8 cellular contexts compared by ENCODE assay signal in genomic region chr9:14692536-14692917, GRCh38. TPM values are rescaled to one million over a fixed set of nuclear protein-coding genes. Genes with fewer than 3 reads are reported as not detected.
DNase-seq lines count a peak whose midpoint lies in the region; ATAC-seq, FAIRE-seq and TF ChIP-seq lines count a peak whose summit lies in the region.

No MANE protein-coding gene starts in this region.

- H3K4me1 Mint-ChIP-seq in CD4-positive, alpha-beta memory T cell = peaks cover 20 to 49% (median 32%) of the 10 kb centered on the region in 4 donors
- peaks cover 34 to 48% (median 43%) of the 10 kb centered on the region in 3 donors for H3K4me1 Mint-ChIP-seq in IgD-negative memory B cell
- H3K4me1 Mint-ChIP-seq in stimulated activated naive CD8-positive, alpha-beta T cell treated with anti-CD3 and anti-CD28 coated beads, Interleukin-15, amount 100 ng/mL, for 72 hours = peaks cover 17% of the 10 kb centered on the region

- CTCF ChIA-PET in CD4-positive, alpha-beta memory T cell (lab: Charles Lee; ENCODE audit: partially characterized antibody) = interaction anchor here (1.7 kb wide), 1 partner anchor 13 kb away, joined by 3 read pairs; no protein-coding TSS in a partner anchor

- DNase-seq in CD4-positive, alpha-beta memory T cell = no peak
- DNase-seq in adrenal gland (no peak), kidney (no peak), NCI-H524 treated with DMSO at 0.1 percent for 48 hours (lab: John Stamatoyannopoulos, UW) (no peak)
- DNase-seq in stimulated activated naive CD8-positive, alpha-beta T cell treated with anti-CD3 and anti-CD28 coated beads, Interleukin-15, amount 100 ng/mL, for 72 hours = no peak
- no peak for DNase-seq in activated CD4-positive, alpha-beta T cell treated with anti-CD3 and anti-CD28 coated beads for 1 hour

- peaks cover 29% of the 10 kb centered on the region for H3K4me1 ChIP-seq in CD4-positive, alpha-beta memory T cell (ENCODE audit: insufficient read depth, low read length)
- H3K4me1 ChIP-seq in adrenal gland (replicated peaks in 1 of 2) (peaks cover 5 to 25% of the 10 kb centered on the region in 2 donors), kidney (ENCODE audit: control insufficient read depth in 1 of 2, insufficient read depth in 1 of 2, low read depth in 1 of 2, low read length in 2 of 2) (peaks cover 0 to 5% of the 10 kb centered on the region in 2 donors)

- peak overlapping the region; percentile 87 to 97 (median 91) for H3K4me3 Mint-ChIP-seq in CD4-positive, alpha-beta memory T cell
- peak overlapping the region; percentile 76 to 98 (median 94) for H3K4me3 Mint-ChIP-seq in IgD-negative memory B cell
- peak overlapping the region; percentile 97 to 98 for H3K4me3 Mint-ChIP-seq in stimulated activated naive CD8-positive, alpha-beta T cell treated with anti-CD3 and anti-CD28 coated beads, Interleukin-15, amount 100 ng/mL, for 72 hours

- ATAC-seq in stimulated activated naive CD8-positive, alpha-beta T cell treated with anti-CD3 and anti-CD28 coated beads, Interleukin-15, amount 100 ng/mL, for 72 hours = no peak
- no peak for ATAC-seq in HG02588 (IDR thresholded peaks at IDR 0.05; ENCODE audit: unreplicated experiment)

- H3K27me3 ChIP-seq in CD4-positive, alpha-beta memory T cell (ENCODE audit: insufficient read depth, low read length) = no peaks in the 10 kb centered on the region
- H3K27me3 ChIP-seq in adrenal gland = no peaks in the 10 kb centered on the region

- WGBS in adrenal gland, 4 donors = 1 to 6% (median 4%) methylated on average over 7 of the region's 7 CpGs

- intact Hi-C loops in CD4-positive, alpha-beta memory T cell (cut with micrococcal nuclease) = no loop called here
- intact Hi-C loops in adrenal gland (cut with DNase I) (no loop called here), kidney (cut with DNase I) (no loop called here)

- no peaks in the 10 kb centered on the region for H3K36me3 ChIP-seq in CD4-positive, alpha-beta memory T cell (ENCODE audit: insufficient read depth, low read length)
- H3K36me3 ChIP-seq in adrenal gland (replicated peaks in 1 of 2) = peaks cover 0 to 14% of the 10 kb centered on the region in 2 donors
- H3K36me3 ChIP-seq in kidney (ENCODE audit: control insufficient read depth in 1 of 2, insufficient read depth in 2 of 2, low read length in 2 of 2) = peaks cover 5 to 7% of the 10 kb centered on the region in 2 donors

- H3K9me3 ChIP-seq in CD4-positive, alpha-beta memory T cell (ENCODE audit: control insufficient read depth in 1 of 2, low read length in 2 of 2) = no peaks in the 10 kb centered on the region
- no peaks in the 10 kb centered on the region for H3K9me3 ChIP-seq in adrenal gland (replicated peaks in 1 of 3)
- no peaks in the 10 kb centered on the region for H3K9me3 ChIP-seq in kidney (ENCODE audit: control insufficient read depth in 1 of 2, low read length in 2 of 2)

- POLR2A ChIA-PET in CD4-positive, alpha-beta memory T cell (lab: Charles Lee; ENCODE audit: partially characterized antibody) = interaction anchor here (1.4 kb wide), 1 partner anchor 19 kb away, joined by 3 read pairs; no protein-coding TSS in a partner anchor

- FAIRE-seq in kidney (lab: Jason Lieb, UNC) = no peak

- H3K27ac Mint-ChIP-seq in CD4-positive, alpha-beta memory T cell = peak overlapping the region in 6 of 7 donors; percentile 27 to 90 (median 76)
- H3K27ac Mint-ChIP-seq in IgD-negative memory B cell = peak overlapping the region; percentile 24 to 88 (median 63)
- H3K27ac Mint-ChIP-seq in stimulated activated naive CD8-positive, alpha-beta T cell treated with anti-CD3 and anti-CD28 coated beads, Interleukin-15, amount 100 ng/mL, for 72 hours = peak overlapping the region; percentile 96 to 98

- no peak overlapping the region for H3K27ac ChIP-seq in CD4-positive, alpha-beta memory T cell (ENCODE audit: low read depth, low read length)
- peak overlapping the region in 2 of 5 donors; percentile 43 to 65 for H3K27ac ChIP-seq in adrenal gland
- H3K27ac ChIP-seq in kidney (ENCODE audit: low read depth in 2 of 2, low read length in 2 of 2) = no peak overlapping the region

- peaks cover 0 to 3% of the 10 kb centered on the region in 2 donors for H3K27me3 Mint-ChIP-seq in CD4-positive, alpha-beta memory T cell
- no peaks in the 10 kb centered on the region for H3K27me3 Mint-ChIP-seq in IgD-negative memory B cell
- H3K27me3 Mint-ChIP-seq in stimulated activated naive CD8-positive, alpha-beta T cell treated with anti-CD3 and anti-CD28 coated beads, Interleukin-15, amount 100 ng/mL, for 72 hours = peaks cover 13% of the 10 kb centered on the region

- H3K9ac ChIP-seq in kidney (ENCODE audit: low read length in 2 of 2) = no peak overlapping the region

- H3K36me3 Mint-ChIP-seq in CD4-positive, alpha-beta memory T cell = peaks cover 12 to 20% of the 10 kb centered on the region in 2 donors
- H3K36me3 Mint-ChIP-seq in IgD-negative memory B cell = no peaks in the 10 kb centered on the region

- TF ChIP-seq CTCF in adrenal gland (IDR thresholded peaks at IDR 0.05) = no peak
- TF ChIP-seq CTCF in kidney (IDR thresholded peaks at IDR 0.05; ENCODE audit: borderline replicate concordance, extremely low read depth, insufficient read depth) = no peak

- H3K4me3 ChIP-seq in CD4-positive, alpha-beta memory T cell (ENCODE audit: low read length in 2 of 2) = peak overlapping the region in 1 of 2 donors; percentile 39
- H3K4me3 ChIP-seq in adrenal gland (peak overlapping the region; percentile 24 to 93 (median 56)), kidney (ENCODE audit: low read length in 2 of 2) (peak overlapping the region; percentile 68)

- TF ChIP-seq POLR2A in adrenal gland (IDR thresholded peaks at IDR 0.05) = no peak

- H3K9me3 Mint-ChIP-seq in CD4-positive, alpha-beta memory T cell = no peaks in the 10 kb centered on the region
- H3K9me3 Mint-ChIP-seq in IgD-negative memory B cell = no peaks in the 10 kb centered on the region
- no peaks in the 10 kb centered on the region for H3K9me3 Mint-ChIP-seq in stimulated activated naive CD8-positive, alpha-beta T cell treated with anti-CD3 and anti-CD28 coated beads, Interleukin-15, amount 100 ng/mL, for 72 hours

RNA-seq across cellular contexts. Expression of gene ZDHHC21, which starts 0.7 kb away (rescaled TPM):
- total RNA-seq in CD4-positive, alpha-beta memory T cell = 1 to 10 TPM; 6.5 to 8.9 TPM
- 1 to 10 TPM; 1.2 TPM for polyA plus RNA-seq in CD4-positive, alpha-beta memory T cell
- polyA plus RNA-seq in IgD-negative memory B cell (4.0 TPM), adrenal gland (1 to 10 TPM; 3.8 to 8.7 (median 5.5) TPM), kidney (ENCODE audit: insufficient read depth, low read depth, low replicate concordance) (4.0 TPM)
- total RNA-seq in adrenal gland (10 to 100 TPM in 3 of 8 donors, 1 to 10 TPM in 5; 5.6 to 18.8 (median 9.7) TPM), kidney (15.2 TPM)

RNA-seq across cellular contexts. Expression of gene CER1, which starts 30.0 kb away (rescaled TPM):
- total RNA-seq in CD4-positive, alpha-beta memory T cell = not detected
- polyA plus RNA-seq in CD4-positive, alpha-beta memory T cell = not detected
- polyA plus RNA-seq in IgD-negative memory B cell (not detected), adrenal gland (not detected), kidney (ENCODE audit: insufficient read depth, low read depth, low replicate concordance) (0.45 TPM)
- total RNA-seq in adrenal gland (not detected), kidney (not detected)
